ENCODE assay signal across 12 cellular contexts in the genomic region with DNA sequence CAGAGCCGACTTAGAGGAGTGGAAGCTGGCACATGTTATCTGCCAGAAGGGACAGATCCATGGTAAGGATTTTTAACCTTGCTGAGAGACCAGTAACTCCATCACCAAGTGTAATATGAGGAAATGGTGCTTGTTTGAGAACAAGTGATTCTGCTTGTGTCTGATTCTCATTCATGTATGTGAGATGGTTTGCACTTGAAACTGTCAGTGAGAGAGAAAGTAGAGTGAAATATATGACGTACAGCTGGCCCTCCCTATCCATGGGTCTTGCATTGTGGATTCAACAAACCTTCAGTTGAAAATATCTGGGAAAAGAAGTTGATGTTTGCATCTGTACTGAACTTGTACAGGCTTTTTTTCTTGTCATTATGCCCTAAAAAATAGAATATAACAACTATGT. TPM values are rescaled to one million over a fixed set of nuclear protein-coding genes. Genes with fewer than 3 reads are reported as not detected.
DNase-seq lines count a peak whose midpoint lies in the region; ATAC-seq, FAIRE-seq and TF ChIP-seq lines count a peak whose summit lies in the region.
"Had no signal": no experiment of that assay in that cellular context is flagged by ENCODE, and none has a peak within 500 bp of the region (broad histone marks: within the 10 kb centered on the region; RNA-seq: fewer than 3 reads in every experiment).

No MANE protein-coding gene starts in this region.

- peaks cover 3% of the 10 kb centered on the region; the same call in 1 of the 2 replicates for H3K4me1 ChIP-seq in HEK293 (ENCODE audit: control insufficient read depth, insufficient read depth, low read length)
- H3K4me1 ChIP-seq in GM12878 (ENCODE audit: control insufficient read depth, insufficient read depth, low read length): no peaks in the 10 kb centered on the region; the same call in 1 of the 2 replicates

- H3K9me3 Mint-ChIP-seq in nephron progenitor cell: peaks cover 90% of the 10 kb centered on the region

- H3K9me3 ChIP-seq in HEK293 (ENCODE audit: control insufficient read depth, insufficient read depth, low read depth, low read length) (peaks cover 29% of the 10 kb centered on the region), GM12878 (replicated peaks; ENCODE audit: control insufficient read depth, insufficient read depth, low read length) (peaks cover 7% of the 10 kb centered on the region; the same call in 2 of the 3 replicates)

- DNase-seq in DMS53 (lab: John Stamatoyannopoulos, UW) (peak; percentile 18), DMS53 treated with DMSO at 0.1 percent for 48 hours (lab: John Stamatoyannopoulos, UW; ENCODE audit: unreplicated experiment) (no peak), GM12878 (ENCODE audit: low read depth, low spot score) (no peak), nephron progenitor cell (no peak), SKM-1 treated with dmso at 0.1 percent for 144 hours (lab: John Stamatoyannopoulos, UW; ENCODE audit: unreplicated experiment) (no peak), caudate nucleus (lab: John Stamatoyannopoulos, UW) (no peak)
- DNase-seq: NCI-H1417, NCI-H524, T1000 had no signal

- H3K27me3 ChIP-seq in GM12878 (replicated peaks in 1 of 2; ENCODE audit: control insufficient read depth in 2 of 2, insufficient read depth in 2 of 2, low read length in 1 of 2): no peaks in the 10 kb centered on the region

- intact Hi-C loops in GM12878 (cut with micrococcal nuclease; ENCODE audit: unreplicated experiment): no loop called here

- CTCF ChIA-PET in HEK293 (lab: Yijun Ruan, JAX) (interaction anchor here (0.7 kb wide), 1 partner anchor 710 kb away, joined by 3 read pairs; no protein-coding TSS in a partner anchor), GM12878 (lab: Yijun Ruan, JAX) (no interaction called here)

- in situ Hi-C loops in GM12878 (cut with MboI): no loop called here

- no peak for TF ChIP-seq RAD21 in GM12878 (IDR thresholded peaks at IDR 0.05; ENCODE audit: insufficient read depth, low read depth, low read length)

- H3K4me2 ChIP-seq in GM12878 (ENCODE audit: control insufficient read depth, insufficient read depth): no peak overlapping the region

- no peak for TF ChIP-seq POLR2A in GM12878 (IDR thresholded peaks at IDR 0.05; ENCODE audit: low read depth, low read length)

- ATAC-seq in GM12878 (no peak), HG02973 (IDR thresholded peaks at IDR 0.05; ENCODE audit: unreplicated experiment) (no peak)

- H3K4me3 ChIP-seq in HEK293 (ENCODE audit: low read depth, low read length) (no peak overlapping the region), GM12878 (no peak overlapping the region)

- no peak for TF ChIP-seq EP300 in GM12878 (IDR thresholded peaks at IDR 0.05; ENCODE audit: borderline replicate concordance in 1 of 2, control insufficient read depth in 1 of 2, low read depth in 2 of 2, low read length in 2 of 2)

- no peak overlapping the region for H2AFZ ChIP-seq in GM12878 (ENCODE audit: control insufficient read depth, low read depth, low read length)

- H3K36me3 Mint-ChIP-seq in nephron progenitor cell (ENCODE audit: low read depth): peaks cover 89% of the 10 kb centered on the region

- H3K36me3 ChIP-seq in HEK293 (ENCODE audit: control insufficient read depth in 2 of 2, insufficient read depth in 1 of 2, low read length in 2 of 2) (peaks cover 35 to 42% of the 10 kb centered on the region in 2 experiments), GM12878 (ENCODE audit: control insufficient read depth in 2 of 2, insufficient read depth in 2 of 2, low read length in 1 of 2) (peaks cover 0 to 1% of the 10 kb centered on the region in 2 experiments; a peak in 1 of 4 replicates)

- WGBS in GM12878 (ENCODE audit: insufficient coverage, insufficient replicate concordance, low lambda C conversion rate, missing lambda C conversion rate): 97% methylated on average over 2 of the region's 2 CpGs

- RAD21 ChIA-PET in GM12878 (lab: Charles Lee; ENCODE audit: unreplicated experiment): no interaction called here

- H3K27ac Mint-ChIP-seq in nephron progenitor cell: no peak overlapping the region

- H3K79me2 ChIP-seq in GM12878 (ENCODE audit: control insufficient read depth, insufficient read depth, low read length): no peaks in the 10 kb centered on the region; the same call in 1 of the 2 replicates

- H4K20me1 ChIP-seq in GM12878 (ENCODE audit: control insufficient read depth, insufficient read depth): no peaks in the 10 kb centered on the region

- TF ChIP-seq CTCF in HEK293 (tag by site-specific recombination; IDR thresholded peaks at IDR 0.05) (no peak), GM12878 (IDR thresholded peaks at IDR 0.05 in 2 of 3, conservative IDR thresholded peaks at IDR 0.05 in 1 of 3; ENCODE audit: control insufficient read depth in 2 of 3, extremely low read depth in 1 of 3, insufficient read depth in 1 of 3, low read depth in 3 of 3, low read length in 3 of 3) (no peak), nephron progenitor cell (IDR thresholded peaks at IDR 0.05) (no peak)

- H3K9ac ChIP-seq in GM12878 (ENCODE audit: control insufficient read depth, insufficient read depth, low read length): no peak overlapping the region

- SMC1A ChIA-PET in GM12878 (lab: Charles Lee; ENCODE audit: uncharacterized antibody, unreplicated experiment): no interaction called here

- H3K27ac ChIP-seq in HEK293 (ENCODE audit: extremely low read depth, low read depth, low read length) (no peak overlapping the region), GM12878 (ENCODE audit: control insufficient read depth, insufficient read depth) (no peak overlapping the region), caudate nucleus (ENCODE audit: low read depth, low read length) (no peak overlapping the region)

- peaks cover 24% of the 10 kb centered on the region for H3K4me1 Mint-ChIP-seq in nephron progenitor cell

- BruUV-seq in GM12878 (replicated peaks; lab: Mats Ljungman, UMichigan): TSS peak; percentile 60

- FAIRE-seq in GM12878 (lab: Jason Lieb, UNC): no peak
- FAIRE-seq: RCC 7860 had no signal

- H3K27me3 Mint-ChIP-seq in nephron progenitor cell (ENCODE audit: low read depth, poor library complexity): peaks cover 15% of the 10 kb centered on the region

- H3K4me3 Mint-ChIP-seq in nephron progenitor cell: peak overlapping the region; percentile 64

- POLR2A ChIA-PET in HEK293 (lab: Yijun Ruan, JAX) (no interaction called here), GM12878 (lab: Charles Lee) (no interaction called here)

TF ChIP-seq in HEK293, 187 proteins besides CTCF, POLR2A, EP300 and RAD21 (continues in another document):
- TF ChIP-seq ZNF133 (tag by site-specific recombination; IDR thresholded peaks at IDR 0.05): peak; percentile 62
- TF ChIP-seq ZBTB17 (tag by site-specific recombination; IDR thresholded peaks at IDR 0.05): no peak
- TF ChIP-seq ZNF600 (tag by site-specific recombination; IDR thresholded peaks at IDR 0.05): peak; percentile 72; the same call in 1 of the 2 replicates
- TF ChIP-seq RBAK (tag by site-specific recombination; IDR thresholded peaks at IDR 0.05): 0 out of 2 replicates have a peak, but pooled peaks have one; percentile 1
- TF ChIP-seq ZBTB20 (tag by site-specific recombination; IDR thresholded peaks at IDR 0.05): no peak

TF ChIP-seq in GM12878, 131 proteins besides CTCF, POLR2A, EP300 and RAD21 (continues in another document):
- no peak for TF ChIP-seq BCL11A (IDR thresholded peaks at IDR 0.05; ENCODE audit: low read depth, low read length)

RNA-seq across cellular contexts. Expression of a gene that starts 2.0 kb away (rescaled TPM):
- 29.8 and 30.2 TPM in 2 replicates for total RNA-seq in GM12878 (2013; cell fraction: nucleolus; rRNA removed)
- total RNA-seq in GM12878 (2014; rRNA removed): 2.1 and 2.6 TPM in 2 replicates
- total RNA-seq in GM12878 (2014; rRNA removed; fragmentation: Illumina TruSeq; extraction: Trizol): 3.5 and 3.6 TPM in 2 replicates
- 2.8 and 3.0 TPM in 2 replicates for total RNA-seq in GM12878 (2021)
- polyA plus RNA-seq in GM12878 (2011; ENCODE audit: low read depth): 3.5 TPM
- 4.5 and 5.1 TPM in 2 replicates for polyA plus RNA-seq in GM12878 (2011; rRNA removed)
- 1.3 and 1.7 TPM in 2 replicates for polyA plus RNA-seq in GM12878 (2011; cell fraction: cytosol; rRNA removed)
- 3.6 and 3.8 TPM in 2 replicates for polyA plus RNA-seq in GM12878 (2011; cell fraction: nucleus; rRNA removed)
- 4.0 and 4.4 TPM in 2 replicates for polyA plus RNA-seq in GM12878 (2012)
- polyA plus RNA-seq in GM12878 (2014; fragmentation: Illumina TruSeq; extraction: Trizol): 2.2 TPM in 2 replicates
- 1 to 10 TPM; 1.2 to 1.3 TPM for polyA plus RNA-seq in GM12878 (2014; fragmentation: Nextera tagmentation; extraction: Ambion mirVana)
- 2.0 and 4.0 TPM in 2 replicates for polyA plus RNA-seq in GM12878 (2014; rRNA removed)
- polyA plus RNA-seq in GM12878 (2016; fragmentation: Nextera tagmentation; extraction: Ambion mirVana): 1 to 10 TPM; 1.8 to 2.2 TPM
- polyA minus RNA-seq in GM12878 (2011; rRNA and poly(A)+ RNA removed): 3.0 and 3.2 TPM in 2 replicates
- polyA minus RNA-seq in GM12878 (2011; cell fraction: cytosol; rRNA and poly(A)+ RNA removed): 1.9 and 2.8 TPM in 2 replicates
- 1.9 and 3.3 TPM in 2 replicates for polyA minus RNA-seq in GM12878 (2011; cell fraction: nucleus; rRNA and poly(A)+ RNA removed)

RNA-seq across cellular contexts. Expression of a gene that starts 18.8 kb away (rescaled TPM):
- 57.1 and 60.7 TPM in 2 replicates for total RNA-seq in GM12878 (2013; cell fraction: nucleolus; rRNA removed)
- 4.9 and 7.0 TPM in 2 replicates for total RNA-seq in GM12878 (2014; rRNA removed)
- total RNA-seq in GM12878 (2014; rRNA removed; fragmentation: Illumina TruSeq; extraction: Trizol): 10.4 and 12.2 TPM in 2 replicates
- 5.4 TPM in 2 replicates for total RNA-seq in GM12878 (2021)
- polyA plus RNA-seq in GM12878 (2011; ENCODE audit: low read depth): 1.5 TPM
- 11.9 and 18.1 TPM in 2 replicates for polyA plus RNA-seq in GM12878 (2011; rRNA removed)
- polyA plus RNA-seq in GM12878 (2011; cell fraction: cytosol; rRNA removed): 3.1 and 4.1 TPM in 2 replicates
- polyA plus RNA-seq in GM12878 (2011; cell fraction: nucleus; rRNA removed): 10.1 and 16.3 TPM in 2 replicates
- polyA plus RNA-seq in GM12878 (2012): 3.5 and 5.6 TPM in 2 replicates
- polyA plus RNA-seq in GM12878 (2014; fragmentation: Illumina TruSeq; extraction: Trizol): 9.7 and 16.6 TPM in 2 replicates
- polyA plus RNA-seq in GM12878 (2014; fragmentation: Nextera tagmentation; extraction: Ambion mirVana): 10 to 100 TPM in 1 of 2 experiments, 1 to 10 TPM in 1; 8.8 to 11.5 TPM
- 5.3 and 6.2 TPM in 2 replicates for polyA plus RNA-seq in GM12878 (2014; rRNA removed)
- polyA plus RNA-seq in GM12878 (2016; fragmentation: Nextera tagmentation; extraction: Ambion mirVana): 1 to 10 TPM; 8.5 to 8.6 TPM
- 6.2 and 13.5 TPM in 2 replicates for polyA minus RNA-seq in GM12878 (2011; rRNA and poly(A)+ RNA removed)
- 1.9 and 2.8 TPM in 2 replicates for polyA minus RNA-seq in GM12878 (2011; cell fraction: cytosol; rRNA and poly(A)+ RNA removed)
- 5.2 and 10.5 TPM in 2 replicates for polyA minus RNA-seq in GM12878 (2011; cell fraction: nucleus; rRNA and poly(A)+ RNA removed)
